In genomic region chr22:38699143-38699542, GRCh38 we compare ENCODE assay signal across 9 cellular contexts. TPM values are rescaled to one million over a fixed set of nuclear protein-coding genes. Genes with fewer than 3 reads are reported as not detected.
DNase-seq lines count a peak whose midpoint lies in the region; ATAC-seq lines count a peak whose summit lies in the region.
"Had no signal": no experiment of that assay in that cellular context is flagged by ENCODE, and none has a peak within 500 bp of the region (broad histone marks: within the 10 kb centered on the region; RNA-seq: fewer than 3 reads in every experiment).

No MANE protein-coding gene starts in this region.

- H3K9me3 Mint-ChIP-seq in IgD-negative memory B cell (peaks cover 0 to 1% (median 0%) of the 10 kb centered on the region in 3 donors), naive B cell (no peaks in the 10 kb centered on the region)

- H3K4me3 Mint-ChIP-seq in IgD-negative memory B cell: peak overlapping the region; percentile 94 to 98 (median 96)
- H3K4me3 Mint-ChIP-seq in naive B cell: peak overlapping the region; percentile 81 to 99 (median 92)

- no peaks in the 10 kb centered on the region for H3K27me3 ChIP-seq in ACC112 (ENCODE audit: insufficient read depth, low read length)

- no peaks in the 10 kb centered on the region for H3K36me3 ChIP-seq in ACC112 (ENCODE audit: insufficient read depth, low read length)

- H3K27ac ChIP-seq in ACC112 (ENCODE audit: low read depth, low read length) (peak overlapping the region; percentile 93), caudate nucleus (ENCODE audit: low read depth, low read length) (peak overlapping the region; percentile 97)

- no peaks in the 10 kb centered on the region for H3K36me3 Mint-ChIP-seq in IgD-negative memory B cell
- H3K36me3 Mint-ChIP-seq in naive B cell: no peaks in the 10 kb centered on the region

- H3K79me2 ChIP-seq in ACC112 (ENCODE audit: control insufficient read depth, insufficient read depth, low read length, unreplicated experiment): peaks cover 56% of the 10 kb centered on the region

- H3K27ac Mint-ChIP-seq in IgD-negative memory B cell (peak overlapping the region; percentile 59 to 99 (median 98)), naive B cell (peak overlapping the region; percentile 96 to 100 (median 98))

- H3K4me1 Mint-ChIP-seq in IgD-negative memory B cell: peaks cover 42 to 48% (median 44%) of the 10 kb centered on the region in 3 donors
- H3K4me1 Mint-ChIP-seq in naive B cell: peaks cover 33 to 64% (median 38%) of the 10 kb centered on the region in 3 donors

- ATAC-seq in naive B cell (ENCODE audit: low read depth in 2 of 2) (no peak), HG03439 (IDR thresholded peaks at IDR 0.05; ENCODE audit: unreplicated experiment) (no peak), GM21367 (IDR thresholded peaks at IDR 0.05; ENCODE audit: unreplicated experiment) (no peak), GM21528 (IDR thresholded peaks at IDR 0.05; ENCODE audit: low FRiP score, unreplicated experiment) (no peak)

- H3K4me3 ChIP-seq in ACC112 (ENCODE audit: low read depth, low read length): peak overlapping the region; percentile 94

- DNase-seq in caudate nucleus (lab: John Stamatoyannopoulos, UW) (no peak), naive B cell (no peak), NCI-H446 treated with DMSO at 0.1 percent for 48 hours (lab: John Stamatoyannopoulos, UW) (no peak)
- DNase-seq: NCI-H2029 treated with DMSO at 0.1 percent for 48 hours had no signal

- no peaks in the 10 kb centered on the region for H3K27me3 Mint-ChIP-seq in IgD-negative memory B cell
- peaks cover 0 to 4% (median 0%) of the 10 kb centered on the region in 3 donors for H3K27me3 Mint-ChIP-seq in naive B cell

- no peak overlapping the region for H2AFZ ChIP-seq in ACC112 (ENCODE audit: low read length, unreplicated experiment)

- peaks cover 36% of the 10 kb centered on the region for H3K4me1 ChIP-seq in ACC112 (ENCODE audit: control insufficient read depth, insufficient read depth, low read length, unreplicated experiment)

RNA-seq across cellular contexts. Expression of gene JOSD1, which starts 1.6 kb away (rescaled TPM):
- polyA plus RNA-seq in IgD-negative memory B cell (5.4 TPM), naive B cell (ENCODE audit: low read depth in 6 of 6) (10 to 100 TPM in 3 of 6 donors, 1 to 10 TPM in 3; 8.2 to 12.1 (median 9.7) TPM)

RNA-seq across cellular contexts. Expression of gene GTPBP1, which starts 6.6 kb away (rescaled TPM):
- polyA plus RNA-seq in IgD-negative memory B cell (46.7 TPM), naive B cell (ENCODE audit: low read depth in 6 of 6) (10 to 100 TPM; 21.2 to 41.2 (median 33.3) TPM)

RNA-seq across cellular contexts. Expression of gene TOMM22, which starts 17.4 kb away (rescaled TPM):
- polyA plus RNA-seq in IgD-negative memory B cell: 67.0 TPM
- 10 to 100 TPM; 59.6 to 78.7 (median 71.0) TPM for polyA plus RNA-seq in naive B cell (ENCODE audit: low read depth in 6 of 6)

RNA-seq across cellular contexts. Expression of gene CBY1, which starts 42.7 kb away (rescaled TPM):
- polyA plus RNA-seq in IgD-negative memory B cell (4.9 TPM), naive B cell (ENCODE audit: low read depth in 6 of 6) (1 to 10 TPM; 2.5 to 7.7 (median 4.4) TPM)

RNA-seq across cellular contexts. Expression of gene FAM227A, which starts 43.0 kb away (rescaled TPM):
- polyA plus RNA-seq in IgD-negative memory B cell (not detected), naive B cell (ENCODE audit: low read depth in 6 of 6) (not detected)
